Comparison of ENCODE assay signal across 1 cellular context in the genomic region with DNA sequence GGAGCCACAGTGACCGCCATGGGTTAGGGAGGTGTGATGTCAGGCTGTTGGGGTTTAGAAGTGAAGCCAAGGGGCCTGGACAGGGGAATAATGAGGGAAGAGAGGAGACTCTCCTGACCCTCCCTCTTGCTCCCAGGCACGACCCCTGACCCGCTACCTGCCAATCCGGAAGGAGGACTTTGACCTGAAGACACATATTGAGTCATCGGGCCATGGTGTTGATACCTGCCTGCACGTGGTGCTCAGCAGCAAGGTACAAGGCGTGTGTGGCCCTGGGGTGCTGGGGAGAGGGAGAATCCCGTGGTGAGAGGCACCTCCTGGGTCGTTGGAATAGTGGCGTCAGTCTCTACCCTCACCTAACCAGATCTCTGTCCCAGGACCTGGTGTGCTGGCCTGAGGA.
TF ChIP-seq lines count a peak whose summit lies in the region.

No MANE protein-coding gene starts in this region.

TF ChIP-seq in HepG2, 621 proteins besides CTCF, POLR2A, EP300 and RAD21 (continued from another document and continues in another):
- TF ChIP-seq ZNF713 (CRISPR knock-in tag; IDR thresholded peaks at IDR 0.05) (no peak), HNF4G (IDR thresholded peaks at IDR 0.05; ENCODE audit: borderline replicate concordance, low read depth, low read length) (peak; percentile 66; the same call in 1 of the 2 replicates), HNF4G (CRISPR knock-in tag; IDR thresholded peaks at IDR 0.05; ENCODE audit: borderline replicate concordance, low read depth) (peak; percentile 75; the same call in 1 of the 2 replicates), ZNF235 (CRISPR knock-in tag; IDR thresholded peaks at IDR 0.05; ENCODE audit: borderline replicate concordance) (no peak), CREB1 (IDR thresholded peaks at IDR 0.05) (no peak), CREB1 (CRISPR knock-in tag; IDR thresholded peaks at IDR 0.05) (no peak), RBM39 (IDR thresholded peaks at IDR 0.05; ENCODE audit: low read depth, low read length, poor library complexity, severe bottlenecking) (no peak), HDAC6 (IDR thresholded peaks at IDR 0.05; ENCODE audit: low read depth, low read length) (no peak), ZNF883 (CRISPR knock-in tag; IDR thresholded peaks at IDR 0.05; ENCODE audit: not compliant biosample characterization) (no peak), ZNF615 (CRISPR knock-in tag; IDR thresholded peaks at IDR 0.05; ENCODE audit: borderline replicate concordance) (no peak), HOXD1 (CRISPR knock-in tag; IDR thresholded peaks at IDR 0.05) (no peak), ZNF768 (CRISPR knock-in tag; IDR thresholded peaks at IDR 0.05) (no peak), SIN3A (IDR thresholded peaks at IDR 0.05; ENCODE audit: borderline replicate concordance, low read depth, low read length) (no peak), TRIM24 (CRISPR knock-in tag; IDR thresholded peaks at IDR 0.05) (peak; percentile 75), YEATS4 (CRISPR knock-in tag; IDR thresholded peaks at IDR 0.05; ENCODE audit: borderline replicate concordance) (no peak), KLF9 (CRISPR knock-in tag; IDR thresholded peaks at IDR 0.05; ENCODE audit: low read depth) (no peak), ZSCAN21 (CRISPR knock-in tag; IDR thresholded peaks at IDR 0.05; ENCODE audit: borderline replicate concordance) (no peak), ZNF24 (IDR thresholded peaks at IDR 0.05) (no peak), NRL (CRISPR knock-in tag; IDR thresholded peaks at IDR 0.05; ENCODE audit: borderline replicate concordance) (0 out of 2 replicates have a peak, but pooled peaks have one; percentile 26), SOX13 (IDR thresholded peaks at IDR 0.05) (no peak), SOX13 (CRISPR knock-in tag; conservative IDR thresholded peaks at IDR 0.05 in 1 of 2, IDR thresholded peaks at IDR 0.05 in 1 of 2) (0 out of 4 replicates have a peak, but pooled peaks of 1 of the 2 experiments have one; percentile 11), HNF4A (CRISPR knock-in tag; IDR thresholded peaks at IDR 0.05) (peak; percentile 88), POLR2AphosphoS5 (IDR thresholded peaks at IDR 0.05; ENCODE audit: low read depth, low read length) (no peak), ZKSCAN8 (CRISPR knock-in tag; IDR thresholded peaks at IDR 0.05; ENCODE audit: borderline replicate concordance) (no peak), HIVEP1 (CRISPR knock-in tag; IDR thresholded peaks at IDR 0.05) (no peak), ZNF20 (CRISPR knock-in tag; IDR thresholded peaks at IDR 0.05) (no peak), ELF1 (CRISPR knock-in tag; IDR thresholded peaks at IDR 0.05) (0 out of 2 replicates have a peak, but pooled peaks have one; percentile 14), CEBPG (CRISPR knock-in tag; IDR thresholded peaks at IDR 0.05) (peak; percentile 68), SRSF1 (optimal IDR thresholded peaks at IDR 0.05; ENCODE audit: low read depth, low read length) (no peak), SOX6 (IDR thresholded peaks at IDR 0.05) (no peak), SOX6 (CRISPR knock-in tag; IDR thresholded peaks at IDR 0.05) (no peak), NFKB2 (CRISPR knock-in tag; IDR thresholded peaks at IDR 0.05; ENCODE audit: borderline replicate concordance) (no peak), RBFOX2 (IDR thresholded peaks at IDR 0.05; ENCODE audit: low read depth, low read length) (no peak)
- TF ChIP-seq, protein P1, sequence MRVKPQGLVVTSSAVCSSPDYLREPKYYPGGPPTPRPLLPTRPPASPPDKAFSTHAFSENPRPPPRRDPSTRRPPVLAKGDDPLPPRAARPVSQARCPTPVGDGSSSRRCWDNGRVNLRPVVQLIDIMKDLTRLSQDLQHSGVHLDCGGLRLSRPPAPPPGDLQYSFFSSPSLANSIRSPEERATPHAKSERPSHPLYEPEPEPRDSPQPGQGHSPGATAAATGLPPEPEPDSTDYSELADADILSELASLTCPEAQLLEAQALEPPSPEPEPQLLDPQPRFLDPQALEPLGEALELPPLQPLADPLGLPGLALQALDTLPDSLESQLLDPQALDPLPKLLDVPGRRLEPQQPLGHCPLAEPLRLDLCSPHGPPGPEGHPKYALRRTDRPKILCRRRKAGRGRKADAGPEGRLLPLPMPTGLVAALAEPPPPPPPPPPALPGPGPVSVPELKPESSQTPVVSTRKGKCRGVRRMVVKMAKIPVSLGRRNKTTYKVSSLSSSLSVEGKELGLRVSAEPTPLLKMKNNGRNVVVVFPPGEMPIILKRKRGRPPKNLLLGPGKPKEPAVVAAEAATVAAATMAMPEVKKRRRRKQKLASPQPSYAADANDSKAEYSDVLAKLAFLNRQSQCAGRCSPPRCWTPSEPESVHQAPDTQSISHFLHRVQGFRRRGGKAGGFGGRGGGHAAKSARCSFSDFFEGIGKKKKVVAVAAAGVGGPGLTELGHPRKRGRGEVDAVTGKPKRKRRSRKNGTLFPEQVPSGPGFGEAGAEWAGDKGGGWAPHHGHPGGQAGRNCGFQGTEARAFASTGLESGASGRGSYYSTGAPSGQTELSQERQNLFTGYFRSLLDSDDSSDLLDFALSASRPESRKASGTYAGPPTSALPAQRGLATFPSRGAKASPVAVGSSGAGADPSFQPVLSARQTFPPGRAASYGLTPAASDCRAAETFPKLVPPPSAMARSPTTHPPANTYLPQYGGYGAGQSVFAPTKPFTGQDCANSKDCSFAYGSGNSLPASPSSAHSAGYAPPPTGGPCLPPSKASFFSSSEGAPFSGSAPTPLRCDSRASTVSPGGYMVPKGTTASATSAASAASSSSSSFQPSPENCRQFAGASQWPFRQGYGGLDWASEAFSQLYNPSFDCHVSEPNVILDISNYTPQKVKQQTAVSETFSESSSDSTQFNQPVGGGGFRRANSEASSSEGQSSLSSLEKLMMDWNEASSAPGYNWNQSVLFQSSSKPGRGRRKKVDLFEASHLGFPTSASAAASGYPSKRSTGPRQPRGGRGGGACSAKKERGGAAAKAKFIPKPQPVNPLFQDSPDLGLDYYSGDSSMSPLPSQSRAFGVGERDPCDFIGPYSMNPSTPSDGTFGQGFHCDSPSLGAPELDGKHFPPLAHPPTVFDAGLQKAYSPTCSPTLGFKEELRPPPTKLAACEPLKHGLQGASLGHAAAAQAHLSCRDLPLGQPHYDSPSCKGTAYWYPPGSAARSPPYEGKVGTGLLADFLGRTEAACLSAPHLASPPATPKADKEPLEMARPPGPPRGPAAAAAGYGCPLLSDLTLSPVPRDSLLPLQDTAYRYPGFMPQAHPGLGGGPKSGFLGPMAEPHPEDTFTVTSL (CRISPR knock-in tag; IDR thresholded peaks at IDR 0.05; ENCODE audit: borderline replicate concordance): 0 out of 2 replicates have a peak, but pooled peaks have one; percentile 21
- TF ChIP-seq, protein P2, sequence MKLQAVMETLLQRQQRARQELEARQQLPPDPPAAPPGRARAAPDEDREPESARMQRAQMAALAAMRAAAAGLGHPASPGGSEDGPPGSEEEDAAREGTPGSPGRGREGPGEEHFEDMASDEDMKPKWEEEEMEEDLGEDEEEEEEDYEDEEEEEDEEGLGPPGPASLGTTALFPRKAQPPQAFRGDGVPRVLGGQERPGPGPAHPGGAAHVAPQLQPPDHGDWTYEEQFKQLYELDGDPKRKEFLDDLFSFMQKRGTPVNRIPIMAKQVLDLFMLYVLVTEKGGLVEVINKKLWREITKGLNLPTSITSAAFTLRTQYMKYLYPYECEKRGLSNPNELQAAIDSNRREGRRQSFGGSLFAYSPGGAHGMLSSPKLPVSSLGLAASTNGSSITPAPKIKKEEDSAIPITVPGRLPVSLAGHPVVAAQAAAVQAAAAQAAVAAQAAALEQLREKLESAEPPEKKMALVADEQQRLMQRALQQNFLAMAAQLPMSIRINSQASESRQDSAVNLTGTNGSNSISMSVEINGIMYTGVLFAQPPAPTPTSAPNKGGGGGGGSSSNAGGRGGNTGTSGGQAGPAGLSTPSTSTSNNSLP (IDR thresholded peaks at IDR 0.05; ENCODE audit: low read depth, low read length): no peak
- TF ChIP-seq, protein P3, sequence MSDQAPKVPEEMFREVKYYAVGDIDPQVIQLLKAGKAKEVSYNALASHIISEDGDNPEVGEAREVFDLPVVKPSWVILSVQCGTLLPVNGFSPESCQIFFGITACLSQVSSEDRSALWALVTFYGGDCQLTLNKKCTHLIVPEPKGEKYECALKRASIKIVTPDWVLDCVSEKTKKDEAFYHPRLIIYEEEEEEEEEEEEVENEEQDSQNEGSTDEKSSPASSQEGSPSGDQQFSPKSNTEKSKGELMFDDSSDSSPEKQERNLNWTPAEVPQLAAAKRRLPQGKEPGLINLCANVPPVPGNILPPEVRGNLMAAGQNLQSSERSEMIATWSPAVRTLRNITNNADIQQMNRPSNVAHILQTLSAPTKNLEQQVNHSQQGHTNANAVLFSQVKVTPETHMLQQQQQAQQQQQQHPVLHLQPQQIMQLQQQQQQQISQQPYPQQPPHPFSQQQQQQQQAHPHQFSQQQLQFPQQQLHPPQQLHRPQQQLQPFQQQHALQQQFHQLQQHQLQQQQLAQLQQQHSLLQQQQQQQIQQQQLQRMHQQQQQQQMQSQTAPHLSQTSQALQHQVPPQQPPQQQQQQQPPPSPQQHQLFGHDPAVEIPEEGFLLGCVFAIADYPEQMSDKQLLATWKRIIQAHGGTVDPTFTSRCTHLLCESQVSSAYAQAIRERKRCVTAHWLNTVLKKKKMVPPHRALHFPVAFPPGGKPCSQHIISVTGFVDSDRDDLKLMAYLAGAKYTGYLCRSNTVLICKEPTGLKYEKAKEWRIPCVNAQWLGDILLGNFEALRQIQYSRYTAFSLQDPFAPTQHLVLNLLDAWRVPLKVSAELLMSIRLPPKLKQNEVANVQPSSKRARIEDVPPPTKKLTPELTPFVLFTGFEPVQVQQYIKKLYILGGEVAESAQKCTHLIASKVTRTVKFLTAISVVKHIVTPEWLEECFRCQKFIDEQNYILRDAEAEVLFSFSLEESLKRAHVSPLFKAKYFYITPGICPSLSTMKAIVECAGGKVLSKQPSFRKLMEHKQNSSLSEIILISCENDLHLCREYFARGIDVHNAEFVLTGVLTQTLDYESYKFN (CRISPR knock-in tag; conservative IDR thresholded peaks at IDR 0.05): peak; percentile 70
- TF ChIP-seq, protein P4, sequence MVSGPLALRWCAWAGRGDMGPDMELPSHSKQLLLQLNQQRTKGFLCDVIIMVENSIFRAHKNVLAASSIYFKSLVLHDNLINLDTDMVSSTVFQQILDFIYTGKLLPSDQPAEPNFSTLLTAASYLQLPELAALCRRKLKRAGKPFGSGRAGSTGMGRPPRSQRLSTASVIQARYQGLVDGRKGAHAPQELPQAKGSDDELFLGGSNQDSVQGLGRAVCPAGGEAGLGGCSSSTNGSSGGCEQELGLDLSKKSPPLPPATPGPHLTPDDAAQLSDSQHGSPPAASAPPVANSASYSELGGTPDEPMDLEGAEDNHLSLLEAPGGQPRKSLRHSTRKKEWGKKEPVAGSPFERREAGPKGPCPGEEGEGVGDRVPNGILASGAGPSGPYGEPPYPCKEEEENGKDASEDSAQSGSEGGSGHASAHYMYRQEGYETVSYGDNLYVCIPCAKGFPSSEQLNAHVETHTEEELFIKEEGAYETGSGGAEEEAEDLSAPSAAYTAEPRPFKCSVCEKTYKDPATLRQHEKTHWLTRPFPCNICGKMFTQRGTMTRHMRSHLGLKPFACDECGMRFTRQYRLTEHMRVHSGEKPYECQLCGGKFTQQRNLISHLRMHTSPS (CRISPR knock-in tag; IDR thresholded peaks at IDR 0.05; ENCODE audit: low read depth): no peak
- TF ChIP-seq, protein P5, sequence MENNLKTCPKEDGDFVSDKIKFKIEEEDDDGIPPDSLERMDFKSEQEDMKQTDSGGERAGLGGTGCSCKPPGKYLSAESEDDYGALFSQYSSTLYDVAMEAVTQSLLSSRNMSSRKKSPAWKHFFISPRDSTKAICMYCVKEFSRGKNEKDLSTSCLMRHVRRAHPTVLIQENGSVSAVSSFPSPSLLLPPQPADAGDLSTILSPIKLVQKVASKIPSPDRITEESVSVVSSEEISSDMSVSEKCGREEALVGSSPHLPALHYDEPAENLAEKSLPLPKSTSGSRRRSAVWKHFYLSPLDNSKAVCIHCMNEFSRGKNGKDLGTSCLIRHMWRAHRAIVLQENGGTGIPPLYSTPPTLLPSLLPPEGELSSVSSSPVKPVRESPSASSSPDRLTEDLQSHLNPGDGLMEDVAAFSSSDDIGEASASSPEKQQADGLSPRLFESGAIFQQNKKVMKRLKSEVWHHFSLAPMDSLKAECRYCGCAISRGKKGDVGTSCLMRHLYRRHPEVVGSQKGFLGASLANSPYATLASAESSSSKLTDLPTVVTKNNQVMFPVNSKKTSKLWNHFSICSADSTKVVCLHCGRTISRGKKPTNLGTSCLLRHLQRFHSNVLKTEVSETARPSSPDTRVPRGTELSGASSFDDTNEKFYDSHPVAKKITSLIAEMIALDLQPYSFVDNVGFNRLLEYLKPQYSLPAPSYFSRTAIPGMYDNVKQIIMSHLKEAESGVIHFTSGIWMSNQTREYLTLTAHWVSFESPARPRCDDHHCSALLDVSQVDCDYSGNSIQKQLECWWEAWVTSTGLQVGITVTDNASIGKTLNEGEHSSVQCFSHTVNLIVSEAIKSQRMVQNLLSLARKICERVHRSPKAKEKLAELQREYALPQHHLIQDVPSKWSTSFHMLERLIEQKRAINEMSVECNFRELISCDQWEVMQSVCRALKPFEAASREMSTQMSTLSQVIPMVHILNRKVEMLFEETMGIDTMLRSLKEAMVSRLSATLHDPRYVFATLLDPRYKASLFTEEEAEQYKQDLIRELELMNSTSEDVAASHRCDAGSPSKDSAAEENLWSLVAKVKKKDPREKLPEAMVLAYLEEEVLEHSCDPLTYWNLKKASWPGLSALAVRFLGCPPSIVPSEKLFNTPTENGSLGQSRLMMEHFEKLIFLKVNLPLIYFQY (CRISPR knock-in tag; IDR thresholded peaks at IDR 0.05; ENCODE audit: borderline replicate concordance): no peak
- TF ChIP-seq, protein P6, sequence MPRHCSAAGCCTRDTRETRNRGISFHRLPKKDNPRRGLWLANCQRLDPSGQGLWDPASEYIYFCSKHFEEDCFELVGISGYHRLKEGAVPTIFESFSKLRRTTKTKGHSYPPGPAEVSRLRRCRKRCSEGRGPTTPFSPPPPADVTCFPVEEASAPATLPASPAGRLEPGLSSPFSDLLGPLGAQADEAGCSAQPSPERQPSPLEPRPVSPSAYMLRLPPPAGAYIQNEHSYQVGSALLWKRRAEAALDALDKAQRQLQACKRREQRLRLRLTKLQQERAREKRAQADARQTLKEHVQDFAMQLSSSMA (CRISPR knock-in tag; IDR thresholded peaks at IDR 0.05): no peak
- TF ChIP-seq, protein P7, sequence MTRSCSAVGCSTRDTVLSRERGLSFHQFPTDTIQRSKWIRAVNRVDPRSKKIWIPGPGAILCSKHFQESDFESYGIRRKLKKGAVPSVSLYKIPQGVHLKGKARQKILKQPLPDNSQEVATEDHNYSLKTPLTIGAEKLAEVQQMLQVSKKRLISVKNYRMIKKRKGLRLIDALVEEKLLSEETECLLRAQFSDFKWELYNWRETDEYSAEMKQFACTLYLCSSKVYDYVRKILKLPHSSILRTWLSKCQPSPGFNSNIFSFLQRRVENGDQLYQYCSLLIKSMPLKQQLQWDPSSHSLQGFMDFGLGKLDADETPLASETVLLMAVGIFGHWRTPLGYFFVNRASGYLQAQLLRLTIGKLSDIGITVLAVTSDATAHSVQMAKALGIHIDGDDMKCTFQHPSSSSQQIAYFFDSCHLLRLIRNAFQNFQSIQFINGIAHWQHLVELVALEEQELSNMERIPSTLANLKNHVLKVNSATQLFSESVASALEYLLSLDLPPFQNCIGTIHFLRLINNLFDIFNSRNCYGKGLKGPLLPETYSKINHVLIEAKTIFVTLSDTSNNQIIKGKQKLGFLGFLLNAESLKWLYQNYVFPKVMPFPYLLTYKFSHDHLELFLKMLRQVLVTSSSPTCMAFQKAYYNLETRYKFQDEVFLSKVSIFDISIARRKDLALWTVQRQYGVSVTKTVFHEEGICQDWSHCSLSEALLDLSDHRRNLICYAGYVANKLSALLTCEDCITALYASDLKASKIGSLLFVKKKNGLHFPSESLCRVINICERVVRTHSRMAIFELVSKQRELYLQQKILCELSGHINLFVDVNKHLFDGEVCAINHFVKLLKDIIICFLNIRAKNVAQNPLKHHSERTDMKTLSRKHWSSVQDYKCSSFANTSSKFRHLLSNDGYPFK (CRISPR knock-in tag; IDR thresholded peaks at IDR 0.05; ENCODE audit: borderline replicate concordance): no peak
